1 cellular context compared by ENCODE assay signal in genomic region chr12:82028772-82029171, GRCh38.
TF ChIP-seq lines count a peak whose summit lies in the region.

No MANE protein-coding gene starts in this region.

TF ChIP-seq in A549, 52 proteins besides CTCF, POLR2A, EP300 and RAD21 (continued from another document):
- TF ChIP-seq MAFK (IDR thresholded peaks at IDR 0.05; ENCODE audit: partially characterized antibody), result peak; percentile 70
- TF ChIP-seq SMC3 (IDR thresholded peaks at IDR 0.05), result no peak
- TF ChIP-seq EHMT2 (IDR thresholded peaks at IDR 0.05; ENCODE audit: low read depth), result no peak
- no peak for TF ChIP-seq FOSL2 (IDR thresholded peaks at IDR 0.05)
- TF ChIP-seq FOSL2 (CRISPR knock-in tag; IDR thresholded peaks at IDR 0.05), result no peak
- no peak for TF ChIP-seq HOXB5 (CRISPR knock-in tag; IDR thresholded peaks at IDR 0.05)
- TF ChIP-seq HEYL (CRISPR knock-in tag; IDR thresholded peaks at IDR 0.05), result no peak
